ENCODE assay signal across 20 cellular contexts in genomic region chr10:72753760-72754231, GRCh38.
DNase-seq lines count a peak whose midpoint lies in the region; ATAC-seq and TF ChIP-seq lines count a peak whose summit lies in the region.
"Had no signal": no experiment of that assay in that cellular context is flagged by ENCODE, and none has a peak within 500 bp of the region (broad histone marks: within the 10 kb centered on the region; RNA-seq: fewer than 3 reads in every experiment).

No MANE protein-coding gene starts in this region.

- H3K27ac Mint-ChIP-seq in activated CD8-positive, alpha-beta T cell treated with anti-CD3 and anti-CD28 coated beads, Interleukin-2, amount 10 ng/mL, durations not matched to agents 7 days and 5 days: no peak overlapping the region
- no peak overlapping the region for H3K27ac Mint-ChIP-seq in activated CD8-positive, alpha-beta T cell treated with anti-CD3 and anti-CD28 coated beads for 36 hours
- peak overlapping the region; percentile 79 for H3K27ac Mint-ChIP-seq in WTC11
- H3K27ac Mint-ChIP-seq in osteocyte (ENCODE audit: unreplicated experiment): peak overlapping the region; percentile 4
- H3K27ac Mint-ChIP-seq: activated naive CD8-positive, alpha-beta T cell treated with anti-CD3 and anti-CD28 coated beads for 36 hours; stimulated activated naive CD8-positive, alpha-beta T cell treated with anti-CD3 and anti-CD28 coated beads, Interleukin-15, Interleukin-2, amounts not matched to agents 100 ng/mL and 50 ng/mL, for 24 hours had no signal

- H3K27me3 Mint-ChIP-seq in activated CD8-positive, alpha-beta T cell treated with anti-CD3 and anti-CD28 coated beads, Interleukin-2, amount 10 ng/mL, durations not matched to agents 7 days and 5 days (ENCODE audit: low read depth): no peaks in the 10 kb centered on the region
- H3K27me3 Mint-ChIP-seq in activated CD8-positive, alpha-beta T cell treated with anti-CD3 and anti-CD28 coated beads for 36 hours: no peaks in the 10 kb centered on the region
- H3K27me3 Mint-ChIP-seq in WTC11 (ENCODE audit: low read depth) (no peaks in the 10 kb centered on the region), osteocyte (ENCODE audit: unreplicated experiment) (no peaks in the 10 kb centered on the region)
- H3K27me3 Mint-ChIP-seq: activated naive CD8-positive, alpha-beta T cell treated with anti-CD3 and anti-CD28 coated beads for 36 hours; central memory CD8-positive, alpha-beta T cell; stimulated activated naive CD8-positive, alpha-beta T cell treated with anti-CD3 and anti-CD28 coated beads, Interleukin-15, Interleukin-2, amounts not matched to agents 100 ng/mL and 50 ng/mL, for 24 hours had no signal

- no peak overlapping the region for H3K4me3 Mint-ChIP-seq in activated CD8-positive, alpha-beta T cell treated with anti-CD3 and anti-CD28 coated beads, Interleukin-2, amount 10 ng/mL, durations not matched to agents 7 days and 5 days
- no peak overlapping the region for H3K4me3 Mint-ChIP-seq in activated CD8-positive, alpha-beta T cell treated with anti-CD3 and anti-CD28 coated beads for 36 hours
- no peak overlapping the region for H3K4me3 Mint-ChIP-seq in WTC11
- no peak overlapping the region for H3K4me3 Mint-ChIP-seq in osteocyte (ENCODE audit: unreplicated experiment)
- H3K4me3 Mint-ChIP-seq: activated naive CD8-positive, alpha-beta T cell treated with anti-CD3 and anti-CD28 coated beads for 36 hours; central memory CD8-positive, alpha-beta T cell; stimulated activated naive CD8-positive, alpha-beta T cell treated with anti-CD3 and anti-CD28 coated beads, Interleukin-15, Interleukin-2, amounts not matched to agents 100 ng/mL and 50 ng/mL, for 24 hours had no signal

- intact Hi-C loops in activated CD8-positive, alpha-beta T cell treated with anti-CD3 and anti-CD28 coated beads for 36 hours (cut with micrococcal nuclease): no loop called here

- peak; percentile 55 for ATAC-seq in activated CD8-positive, alpha-beta T cell treated with anti-CD3 and anti-CD28 coated beads, Interleukin-2, amount 10 ng/mL, durations not matched to agents 7 days and 5 days
- ATAC-seq in activated CD8-positive, alpha-beta T cell treated with anti-CD3 and anti-CD28 coated beads for 36 hours: no peak
- peak; percentile 43 for ATAC-seq in WTC11

- DNase-seq in activated CD8-positive, alpha-beta T cell treated with anti-CD3 and anti-CD28 coated beads, Interleukin-2, amount 10 ng/mL, durations not matched to agents 7 days and 5 days: peak; percentile 26
- no peak for DNase-seq in activated CD8-positive, alpha-beta T cell treated with anti-CD3 and anti-CD28 coated beads for 36 hours
- peak; percentile 95 for DNase-seq in NB4 (ENCODE audit: low read depth)
- no peak for DNase-seq in WTC11 (ENCODE audit: low spot score)
- DNase-seq in osteocyte (ENCODE audit: extremely low spot score, unreplicated experiment): no peak
- DNase-seq in HCEC 1CT: no peak
- no peak for DNase-seq in HK-2 (ENCODE audit: unreplicated experiment)
- DNase-seq in NCI-H774 (lab: John Stamatoyannopoulos, UW): no peak
- DNase-seq: activated CD4-positive, CD25-positive, alpha-beta regulatory T cell; activated naive CD8-positive, alpha-beta T cell treated with anti-CD3 and anti-CD28 coated beads for 36 hours; Caco-2; foreskin keratinocyte; GOT3; Karpas-422; NK-92 treated with Interleukin-12 subunit alpha and Interleukin-12 subunit beta, amount 100 ng/mL, for 24 hours; occipital lobe had no signal

- TF ChIP-seq POLR2A in NB4 (IDR thresholded peaks at IDR 0.05; ENCODE audit: extremely low read depth, insufficient read length): no peak

- TF ChIP-seq CTCF in activated CD8-positive, alpha-beta T cell treated with anti-CD3 and anti-CD28 coated beads for 36 hours (IDR thresholded peaks at IDR 0.05): no peak
- no peak for TF ChIP-seq CTCF in NB4 (IDR thresholded peaks at IDR 0.05; ENCODE audit: low read depth, low read length)
- TF ChIP-seq CTCF in WTC11 (IDR thresholded peaks at IDR 0.05): no peak
- TF ChIP-seq CTCF in osteocyte (IDR thresholded peaks at IDR 0.05): no peak

- H3K4me3 ChIP-seq in NB4 (ENCODE audit: low read depth, low read length): no peak overlapping the region
- H3K4me3 ChIP-seq: SK-N-MC, skin epidermis had no signal

- POLR2A ChIA-PET in activated CD8-positive, alpha-beta T cell treated with anti-CD3 and anti-CD28 coated beads, Interleukin-2, amount 10 ng/mL, durations not matched to agents 7 days and 5 days (lab: Charles Lee): no interaction called here
- POLR2A ChIA-PET in activated CD8-positive, alpha-beta T cell treated with anti-CD3 and anti-CD28 coated beads for 36 hours (lab: Charles Lee): interaction anchor here (0.5 kb wide), 1 partner anchor 56 kb away, joined by 3 read pairs; no protein-coding TSS in a partner anchor
- POLR2A ChIA-PET in WTC11 (lab: Charles Lee): no interaction called here

- CTCF ChIA-PET in activated CD8-positive, alpha-beta T cell treated with anti-CD3 and anti-CD28 coated beads, Interleukin-2, amount 10 ng/mL, durations not matched to agents 7 days and 5 days (lab: Charles Lee): no interaction called here
- CTCF ChIA-PET in activated CD8-positive, alpha-beta T cell treated with anti-CD3 and anti-CD28 coated beads for 36 hours (lab: Charles Lee): no interaction called here
- CTCF ChIA-PET in WTC11 (lab: Charles Lee): interaction anchor here (1.1 kb wide), 1 partner anchor 59 kb away, joined by 3 read pairs; no protein-coding TSS in a partner anchor

- no peaks in the 10 kb centered on the region for H3K9me3 Mint-ChIP-seq in activated CD8-positive, alpha-beta T cell treated with anti-CD3 and anti-CD28 coated beads, Interleukin-2, amount 10 ng/mL, durations not matched to agents 7 days and 5 days (ENCODE audit: insufficient read depth)
- H3K9me3 Mint-ChIP-seq in activated CD8-positive, alpha-beta T cell treated with anti-CD3 and anti-CD28 coated beads for 36 hours: no peaks in the 10 kb centered on the region
- H3K9me3 Mint-ChIP-seq in WTC11 (no peaks in the 10 kb centered on the region), osteocyte (ENCODE audit: unreplicated experiment) (no peaks in the 10 kb centered on the region)
- H3K9me3 Mint-ChIP-seq: activated naive CD8-positive, alpha-beta T cell treated with anti-CD3 and anti-CD28 coated beads for 36 hours; central memory CD8-positive, alpha-beta T cell; stimulated activated naive CD8-positive, alpha-beta T cell treated with anti-CD3 and anti-CD28 coated beads, Interleukin-15, Interleukin-2, amounts not matched to agents 100 ng/mL and 50 ng/mL, for 24 hours had no signal

- H3K36me3 Mint-ChIP-seq in activated CD8-positive, alpha-beta T cell treated with anti-CD3 and anti-CD28 coated beads, Interleukin-2, amount 10 ng/mL, durations not matched to agents 7 days and 5 days (ENCODE audit: low read depth): no peaks in the 10 kb centered on the region
- no peaks in the 10 kb centered on the region for H3K36me3 Mint-ChIP-seq in activated CD8-positive, alpha-beta T cell treated with anti-CD3 and anti-CD28 coated beads for 36 hours (ENCODE audit: low read depth)
- H3K36me3 Mint-ChIP-seq in WTC11 (no peaks in the 10 kb centered on the region), osteocyte (ENCODE audit: unreplicated experiment) (peaks cover 2% of the 10 kb centered on the region)
- H3K36me3 Mint-ChIP-seq: activated naive CD8-positive, alpha-beta T cell treated with anti-CD3 and anti-CD28 coated beads for 36 hours had no signal

- peaks cover 13% of the 10 kb centered on the region for H3K4me1 Mint-ChIP-seq in activated CD8-positive, alpha-beta T cell treated with anti-CD3 and anti-CD28 coated beads, Interleukin-2, amount 10 ng/mL, durations not matched to agents 7 days and 5 days (ENCODE audit: low read depth)
- H3K4me1 Mint-ChIP-seq in activated CD8-positive, alpha-beta T cell treated with anti-CD3 and anti-CD28 coated beads for 36 hours (ENCODE audit: low read depth): peaks cover 7% of the 10 kb centered on the region
- H3K4me1 Mint-ChIP-seq in WTC11 (peaks cover 76% of the 10 kb centered on the region), osteocyte (ENCODE audit: unreplicated experiment) (peaks cover 44% of the 10 kb centered on the region)

TF ChIP-seq in WTC11, 78 proteins besides CTCF, POLR2A, EP300 and RAD21 (continues in another document):
- TF ChIP-seq TEAD4 (CRISPR knock-in tag; IDR thresholded peaks at IDR 0.05) (no peak), ZNF416 (CRISPR knock-in tag; IDR thresholded peaks at IDR 0.05) (no peak), PRRX2 (CRISPR knock-in tag; IDR thresholded peaks at IDR 0.05) (no peak), NFE2L1 (CRISPR knock-in tag; IDR thresholded peaks at IDR 0.05) (no peak), ERG (CRISPR knock-in tag; IDR thresholded peaks at IDR 0.05) (no peak), RORB (CRISPR knock-in tag; IDR thresholded peaks at IDR 0.05) (no peak), ZMAT4 (CRISPR knock-in tag; IDR thresholded peaks at IDR 0.05) (no peak), HMGXB4 (CRISPR knock-in tag; IDR thresholded peaks at IDR 0.05) (no peak)

Comparison
In these comparisons a context has a peak if more than half of its experiments do, and no peak if none do; other contexts are left out.
1. DNase-seq: peak in activated CD8-positive, alpha-beta T cell treated with anti-CD3 and anti-CD28 coated beads, Interleukin-2, amount 10 ng/mL, durations not matched to agents 7 days and 5 days (single experiment) and NB4 (single experiment); none in activated CD8-positive, alpha-beta T cell treated with anti-CD3 and anti-CD28 coated beads for 36 hours (single experiment), WTC11 (single experiment), osteocyte (single experiment), HCEC 1CT (single experiment), HK-2 (single experiment) and NCI-H774 (single experiment).
2. H3K27ac Mint-ChIP-seq: peak in WTC11 (single experiment) and osteocyte (single experiment); none in activated CD8-positive, alpha-beta T cell treated with anti-CD3 and anti-CD28 coated beads, Interleukin-2, amount 10 ng/mL, durations not matched to agents 7 days and 5 days (single experiment) and activated CD8-positive, alpha-beta T cell treated with anti-CD3 and anti-CD28 coated beads for 36 hours (single experiment).